ENCODE assay signal across 8 cellular contexts in genomic region chr1:36398370-36398977, GRCh38. TPM values are rescaled to one million over a fixed set of nuclear protein-coding genes. Genes with fewer than 3 reads are reported as not detected.
DNase-seq lines count a peak whose midpoint lies in the region; ATAC-seq and TF ChIP-seq lines count a peak whose summit lies in the region.

No MANE protein-coding gene starts in this region.

- no peak for ATAC-seq in CD4-positive, alpha-beta T cell (ENCODE audit: poor library complexity)
- ATAC-seq in GM19035 (IDR thresholded peaks at IDR 0.05; ENCODE audit: unreplicated experiment) = no peak
- ATAC-seq in HG02763 (IDR thresholded peaks at IDR 0.05; ENCODE audit: unreplicated experiment) = no peak

- peak overlapping the region; percentile 81; the same call in 1 of the 2 replicates for H3K9ac ChIP-seq in MM.1S (ENCODE audit: low read length)

- no peaks in the 10 kb centered on the region for H3K27me3 ChIP-seq in CD4-positive, alpha-beta T cell (ENCODE audit: control insufficient read depth, insufficient read depth, low read length)
- H3K27me3 ChIP-seq in MM.1S (replicated peaks; ENCODE audit: insufficient read depth, low read length) = no peaks in the 10 kb centered on the region

- H3K27ac ChIP-seq in CD4-positive, alpha-beta T cell (ENCODE audit: low read depth, low read length) = peak overlapping the region; percentile 72
- no peak overlapping the region for H3K27ac ChIP-seq in MM.1S (ENCODE audit: low read length)

- no peaks in the 10 kb centered on the region for H3K9me2 ChIP-seq in MM.1S (replicated peaks; ENCODE audit: insufficient read depth, low read length)

- no peaks in the 10 kb centered on the region for H3K9me3 ChIP-seq in CD4-positive, alpha-beta T cell (ENCODE audit: control insufficient read depth, low read length)
- no peaks in the 10 kb centered on the region for H3K9me3 ChIP-seq in MM.1S (replicated peaks; ENCODE audit: insufficient read depth, low read length)

- H3K4me1 ChIP-seq in MM.1S (ENCODE audit: low read length) = peaks cover 2% of the 10 kb centered on the region; the same call in 1 of the 2 replicates

- intact Hi-C loops in CD4-positive, alpha-beta T cell (cut with DNase I, micrococcal nuclease) = no loop called here

- no peak for DNase-seq in CD4-positive, alpha-beta T cell
- DNase-seq in MM.1S (no peak), chondrocyte (ENCODE audit: low spot score) (no peak), neural crest cell (ENCODE audit: low read depth, low spot score) (no peak), DMS79 treated with DMSO at 0.1 percent for 48 hours (lab: John Stamatoyannopoulos, UW) (no peak), SHP77 treated with DMSO at 0.1 percent for 48 hours (lab: John Stamatoyannopoulos, UW) (no peak)

- H4K20me1 ChIP-seq in MM.1S (ENCODE audit: insufficient read depth, low read length) = no peaks in the 10 kb centered on the region

- CTCF ChIA-PET in CD4-positive, alpha-beta T cell (lab: Charles Lee) = interaction anchor here (1.2 to 2.6 kb wide), 3 partner anchors 12 to 92 kb away, joined by 4 to 9 read pairs (median 5); partner anchors contain the start of gene SH3D21

- H3K4me1 Mint-ChIP-seq in CD4-positive, alpha-beta T cell (ENCODE audit: low read depth) = peaks cover 27% of the 10 kb centered on the region
- H3K4me1 Mint-ChIP-seq in chondrocyte (ENCODE audit: low read depth) = peaks cover 43% of the 10 kb centered on the region
- peaks cover 39% of the 10 kb centered on the region for H3K4me1 Mint-ChIP-seq in neural crest cell

- H3K4me3 ChIP-seq in MM.1S (ENCODE audit: low read length) = peak overlapping the region; percentile 77; the same call in 1 of the 2 replicates

- TF ChIP-seq CTCF in CD4-positive, alpha-beta T cell (IDR thresholded peaks at IDR 0.05) = no peak
- TF ChIP-seq CTCF in MM.1S (IDR thresholded peaks at IDR 0.05; ENCODE audit: low read length) = no peak
- TF ChIP-seq CTCF in chondrocyte (IDR thresholded peaks at IDR 0.05) = no peak
- no peak for TF ChIP-seq CTCF in neural crest cell (conservative IDR thresholded peaks at IDR 0.05)

- peaks cover 9% of the 10 kb centered on the region for H3K36me3 Mint-ChIP-seq in CD4-positive, alpha-beta T cell (ENCODE audit: low read depth)
- H3K36me3 Mint-ChIP-seq in chondrocyte (ENCODE audit: low read depth) (peaks cover 3% of the 10 kb centered on the region), neural crest cell (ENCODE audit: low read depth) (no peaks in the 10 kb centered on the region)

- H3K4me2 ChIP-seq in MM.1S (ENCODE audit: low read depth, low read length) = peak overlapping the region; percentile 84

- no peaks in the 10 kb centered on the region for H3K36me3 ChIP-seq in MM.1S (replicated peaks; ENCODE audit: insufficient read depth, low read length)

- no peaks in the 10 kb centered on the region for H3F3A ChIP-seq in MM.1S (ENCODE audit: insufficient read depth, low read length)

- no peaks in the 10 kb centered on the region for H3K9me3 Mint-ChIP-seq in CD4-positive, alpha-beta T cell
- H3K9me3 Mint-ChIP-seq in chondrocyte (ENCODE audit: low read depth) (no peaks in the 10 kb centered on the region), neural crest cell (no peaks in the 10 kb centered on the region)

- H2AFZ ChIP-seq in MM.1S (ENCODE audit: low read length) = peak overlapping the region; percentile 90

- POLR2A ChIA-PET in CD4-positive, alpha-beta T cell (lab: Charles Lee) = interaction anchor here (0.6 to 2.6 kb wide), 7 partner anchors 12 to 174 kb away, joined by 3 to 22 read pairs (median 5); partner anchors contain the start of genes EVA1B and THRAP3

- peak overlapping the region; percentile 92 for H3K27ac Mint-ChIP-seq in CD4-positive, alpha-beta T cell
- peak overlapping the region; percentile 100 for H3K27ac Mint-ChIP-seq in chondrocyte (ENCODE audit: unreplicated experiment)
- peak overlapping the region; percentile 96 for H3K27ac Mint-ChIP-seq in neural crest cell (ENCODE audit: unreplicated experiment)

- H3K27me3 Mint-ChIP-seq in CD4-positive, alpha-beta T cell = no peaks in the 10 kb centered on the region
- no peaks in the 10 kb centered on the region for H3K27me3 Mint-ChIP-seq in chondrocyte (ENCODE audit: low read depth)
- H3K27me3 Mint-ChIP-seq in neural crest cell (ENCODE audit: low read depth) = no peaks in the 10 kb centered on the region

- H3K4me3 Mint-ChIP-seq in CD4-positive, alpha-beta T cell = peak overlapping the region; percentile 97
- H3K4me3 Mint-ChIP-seq in chondrocyte (ENCODE audit: unreplicated experiment) (peak overlapping the region; percentile 96), neural crest cell (peak overlapping the region; percentile 96)

- H3K79me2 ChIP-seq in MM.1S (ENCODE audit: low read length) = peaks cover 27% of the 10 kb centered on the region

RNA-seq across cellular contexts. Expression of gene LSM10, which starts 0.8 kb away (rescaled TPM):
- total RNA-seq in CD4-positive, alpha-beta T cell = 10 to 100 TPM; 25.6 to 26.0 TPM
- 45.0 to 47.3 TPM (median 45.7 TPM) in 3 replicates for total RNA-seq in chondrocyte
- 48.1 and 48.4 TPM in 2 replicates for total RNA-seq in neural crest cell

RNA-seq across cellular contexts. Expression of gene STK40, which starts 12.8 kb away (rescaled TPM):
- 10 to 100 TPM; 17.8 to 20.7 TPM for total RNA-seq in CD4-positive, alpha-beta T cell
- total RNA-seq in chondrocyte = 42.6 to 63.7 TPM (median 59.9 TPM) in 3 replicates
- total RNA-seq in neural crest cell = 77.5 and 80.1 TPM in 2 replicates

RNA-seq across cellular contexts. Expression of gene OSCP1, which starts 51.8 kb away (rescaled TPM):
- total RNA-seq in CD4-positive, alpha-beta T cell = 1 to 10 TPM in 1 of 2 experiments, under 1 TPM in 1; 0.82 to 2.4 TPM
- 4.5 to 7.3 TPM (median 6.2 TPM) in 3 replicates for total RNA-seq in chondrocyte
- 10.5 and 11.5 TPM in 2 replicates for total RNA-seq in neural crest cell
